In the genomic region with DNA sequence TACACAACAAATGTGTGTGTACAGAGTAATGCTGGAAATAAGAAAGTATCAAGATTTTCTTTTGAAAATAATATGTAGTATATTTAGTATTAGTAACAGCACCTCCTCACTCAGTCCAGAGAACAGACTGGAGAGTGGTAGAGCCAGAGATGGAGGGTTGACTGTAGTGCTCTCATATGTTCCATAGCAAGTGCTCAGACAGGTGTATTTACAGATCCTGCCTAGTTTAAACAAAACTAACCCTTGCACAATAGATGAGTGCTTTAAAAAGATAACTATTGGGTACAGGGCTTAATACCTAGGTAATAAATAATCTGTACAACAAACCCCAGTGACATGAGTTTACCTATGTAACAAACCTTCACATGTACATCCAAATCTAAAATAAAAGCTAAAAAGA, we compare ENCODE assay signal across 32 cellular contexts.
A peak's percentile ranks its signal among the peaks of the same experiment; 100 is the strongest.
DNase-seq lines count a peak whose midpoint lies in the region; ATAC-seq, FAIRE-seq and TF ChIP-seq lines count a peak whose summit lies in the region.
"Had no signal": no experiment of that assay in that cellular context is flagged by ENCODE, and none has a peak within 500 bp of the region (broad histone marks: within the 10 kb centered on the region; RNA-seq: fewer than 3 reads in every experiment).

No MANE protein-coding gene starts in this region.

- in situ Hi-C loops in HepG2 (cut with HindIII; ENCODE audit: extremely low pct_ligation_motif_present, low pct_unique_long_range_greater_than_20kb): no loop called here

- no peak overlapping the region for H3K9ac ChIP-seq in HepG2 (ENCODE audit: insufficient read depth, low read depth, low read length)
- H3K9ac ChIP-seq: BLaER1 had no signal

- no peak overlapping the region for H3K4me3 ChIP-seq in HepG2 (replicated peaks in 1 of 3; ENCODE audit: insufficient read depth in 1 of 3, low read depth in 2 of 3, low read length in 3 of 3)
- H3K4me3 ChIP-seq: BLaER1, body of pancreas, left ventricle myocardium inferior, pancreas, skin epidermis, upper lobe of left lung had no signal

- H3K27ac ChIP-seq in HepG2 (ENCODE audit: extremely low read length, insufficient read depth, low read length): no peak overlapping the region
- H3K27ac ChIP-seq: BLaER1, body of pancreas, HL-60, left ventricle myocardium inferior, pancreas, skin epidermis, upper lobe of left lung had no signal

- no peak overlapping the region for H2AFZ ChIP-seq in HepG2 (ENCODE audit: low read length)

- DNase-seq in DMS53 treated with DMSO at 0.1 percent for 48 hours (lab: John Stamatoyannopoulos, UW; ENCODE audit: unreplicated experiment) (peak; percentile 90), NCI-H146 (lab: John Stamatoyannopoulos, UW) (peak; percentile 71), NCI-H69 (lab: John Stamatoyannopoulos, UW) (peak; percentile 80), HepG2 (ENCODE audit: low spot score) (no peak), DMS79 treated with DMSO at 0.1 percent for 48 hours (lab: John Stamatoyannopoulos, UW) (no peak)
- DNase-seq: activated CD4-positive, alpha-beta T cell treated with anti-CD3 and anti-CD28 coated beads, Interleukin-2, amount 10 ng/mL, durations not matched to agents 24 days and 14 days; activated CD8-positive, alpha-beta memory T cell treated with anti-CD3 and anti-CD28 coated beads for 24 hours; activated naive CD4-positive, alpha-beta T cell treated with anti-CD3 and anti-CD28 coated beads, Interleukin-2, amount 50 U/mL, for 16 hours; activated T-cell treated with anti-CD3 and anti-CD28 coated beads for 4 hours; body of pancreas; DMS79; effector memory CD8-positive, alpha-beta T cell; GDM1; Kasumi-1; left ventricle myocardium inferior; NCI-H2107; NCI-H526; pancreas; retina; stimulated activated naive B cell treated with anti-CD40 and anti-IgM and Interleukin-4, amounts not matched to agents 10 μg/mL and 1 μg/mL and 100 μg/mL, for 72 hours; substantia nigra; SW 1271; T-helper 9 cell had no signal

- POLR2A ChIA-PET in HepG2 (lab: Yijun Ruan, JAX): no interaction called here

- no peaks in the 10 kb centered on the region; a peak in 1 of 5 replicates for H3K27me3 ChIP-seq in HepG2 (ENCODE audit: control insufficient read depth in 1 of 2, insufficient read depth in 2 of 2, low read length in 2 of 2)
- H3K27me3 ChIP-seq: BLaER1, body of pancreas, pancreas, upper lobe of left lung had no signal

- no peak for FAIRE-seq in HepG2 (lab: Jason Lieb, UNC)
- FAIRE-seq: H1, pancreas, RCC 7860 had no signal

- intact Hi-C loops in HepG2 (cut with micrococcal nuclease; ENCODE audit: unreplicated experiment): no loop called here

- H3K79me2 ChIP-seq in HepG2 (ENCODE audit: insufficient read depth, low read length): no peaks in the 10 kb centered on the region

- no peak overlapping the region for H3K4me2 ChIP-seq in HepG2 (ENCODE audit: low read depth, low read length)
- H3K4me2 ChIP-seq: BLaER1 had no signal

- no peak for TF ChIP-seq EP300 in HepG2 (IDR thresholded peaks at IDR 0.05; ENCODE audit: low read depth in 2 of 2, low read length in 2 of 2)
- no peak for TF ChIP-seq EP300 in HepG2 (CRISPR knock-in tag; IDR thresholded peaks at IDR 0.05; ENCODE audit: borderline replicate concordance)

- no peaks in the 10 kb centered on the region for H3K9me3 ChIP-seq in HepG2 (ENCODE audit: low read length)
- H3K9me3 ChIP-seq: BLaER1, body of pancreas, left ventricle myocardium inferior, pancreas, upper lobe of left lung had no signal

- CTCF ChIA-PET in HepG2 (lab: Yijun Ruan, JAX; ENCODE audit: low intra/inter-chr PET ratio, low total read pairs): no interaction called here

- no peaks in the 10 kb centered on the region for H3K4me1 ChIP-seq in HepG2 (ENCODE audit: insufficient read depth, low read length)
- H3K4me1 ChIP-seq: body of pancreas, left ventricle myocardium inferior, pancreas had no signal

- ATAC-seq in HepG2 (peak; percentile 36; the same call in 1 of the 3 replicates), HG02623 (IDR thresholded peaks at IDR 0.05; ENCODE audit: unreplicated experiment) (no peak), HG03457 (IDR thresholded peaks at IDR 0.05; ENCODE audit: unreplicated experiment) (no peak), HG02970 (IDR thresholded peaks at IDR 0.05; ENCODE audit: low FRiP score, unreplicated experiment) (no peak)
- ATAC-seq: body of pancreas; effector memory CD8-positive, alpha-beta T cell; pancreas; stimulated activated naive B cell treated with anti-CD40 and anti-IgM and Interleukin-4, amounts not matched to agents 10 μg/mL and 1 μg/mL and 100 μg/mL, for 72 hours had no signal

- H3K36me3 ChIP-seq in HepG2 (replicated peaks in 1 of 2; ENCODE audit: control insufficient read depth in 1 of 2, insufficient read depth in 2 of 2, low read length in 2 of 2): no peaks in the 10 kb centered on the region
- H3K36me3 ChIP-seq: BLaER1, left ventricle myocardium inferior, pancreas, upper lobe of left lung had no signal

- TF ChIP-seq POLR2A in HepG2 (IDR thresholded peaks at IDR 0.05; ENCODE audit: insufficient read depth in 1 of 2, low read depth in 2 of 2, low read length in 2 of 2): no peak

- TF ChIP-seq CTCF in HepG2 (CRISPR knock-in tag; IDR thresholded peaks at IDR 0.05): no peak

- no peak for TF ChIP-seq RAD21 in HepG2 (CRISPR knock-in tag; IDR thresholded peaks at IDR 0.05)

- BruUV-seq in HepG2 (replicated peaks; lab: Mats Ljungman, UMichigan): no TSS peak

- H4K20me1 ChIP-seq in HepG2 (ENCODE audit: insufficient read depth, low read length): no peaks in the 10 kb centered on the region
- H4K20me1 ChIP-seq: BLaER1 had no signal

TF ChIP-seq in HepG2, 621 proteins besides CTCF, POLR2A, EP300 and RAD21:
- TF ChIP-seq, protein P1, sequence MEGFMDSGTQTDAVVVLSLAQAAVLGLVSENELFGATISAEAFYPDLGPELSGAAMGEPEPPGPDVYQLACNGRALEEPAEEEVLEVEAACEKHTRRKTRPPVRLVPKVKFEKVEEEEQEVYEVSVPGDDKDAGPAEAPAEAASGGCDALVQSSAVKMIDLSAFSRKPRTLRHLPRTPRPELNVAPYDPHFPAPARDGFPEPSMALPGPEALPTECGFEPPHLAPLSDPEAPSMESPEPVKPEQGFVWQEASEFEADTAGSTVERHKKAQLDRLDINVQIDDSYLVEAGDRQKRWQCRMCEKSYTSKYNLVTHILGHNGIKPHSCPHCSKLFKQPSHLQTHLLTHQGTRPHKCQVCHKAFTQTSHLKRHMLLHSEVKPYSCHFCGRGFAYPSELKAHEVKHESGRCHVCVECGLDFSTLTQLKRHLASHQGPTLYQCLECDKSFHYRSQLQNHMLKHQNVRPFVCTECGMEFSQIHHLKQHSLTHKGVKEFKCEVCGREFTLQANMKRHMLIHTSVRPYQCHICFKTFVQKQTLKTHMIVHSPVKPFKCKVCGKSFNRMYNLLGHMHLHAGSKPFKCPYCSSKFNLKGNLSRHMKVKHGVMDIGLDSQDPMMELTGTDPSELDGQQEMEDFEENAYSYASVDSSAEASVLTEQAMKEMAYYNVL (CRISPR knock-in tag; IDR thresholded peaks at IDR 0.05; ENCODE audit: borderline replicate concordance): no peak
- peak; percentile 43; the same call in 1 of the 2 replicates for TF ChIP-seq CEBPB (IDR thresholded peaks at IDR 0.05; ENCODE audit: borderline replicate concordance, low read depth, low read length)

Comparison
In these comparisons a context has a peak if more than half of its experiments do, and no peak if none do; other contexts are left out.
1. DNase-seq: peak in DMS53 treated with DMSO at 0.1 percent for 48 hours (single experiment), NCI-H146 (single experiment) and NCI-H69 (single experiment); none in HepG2 (single experiment) and DMS79 treated with DMSO at 0.1 percent for 48 hours (single experiment).